ENCODE assay signal across 8 cellular contexts in the genomic region with DNA sequence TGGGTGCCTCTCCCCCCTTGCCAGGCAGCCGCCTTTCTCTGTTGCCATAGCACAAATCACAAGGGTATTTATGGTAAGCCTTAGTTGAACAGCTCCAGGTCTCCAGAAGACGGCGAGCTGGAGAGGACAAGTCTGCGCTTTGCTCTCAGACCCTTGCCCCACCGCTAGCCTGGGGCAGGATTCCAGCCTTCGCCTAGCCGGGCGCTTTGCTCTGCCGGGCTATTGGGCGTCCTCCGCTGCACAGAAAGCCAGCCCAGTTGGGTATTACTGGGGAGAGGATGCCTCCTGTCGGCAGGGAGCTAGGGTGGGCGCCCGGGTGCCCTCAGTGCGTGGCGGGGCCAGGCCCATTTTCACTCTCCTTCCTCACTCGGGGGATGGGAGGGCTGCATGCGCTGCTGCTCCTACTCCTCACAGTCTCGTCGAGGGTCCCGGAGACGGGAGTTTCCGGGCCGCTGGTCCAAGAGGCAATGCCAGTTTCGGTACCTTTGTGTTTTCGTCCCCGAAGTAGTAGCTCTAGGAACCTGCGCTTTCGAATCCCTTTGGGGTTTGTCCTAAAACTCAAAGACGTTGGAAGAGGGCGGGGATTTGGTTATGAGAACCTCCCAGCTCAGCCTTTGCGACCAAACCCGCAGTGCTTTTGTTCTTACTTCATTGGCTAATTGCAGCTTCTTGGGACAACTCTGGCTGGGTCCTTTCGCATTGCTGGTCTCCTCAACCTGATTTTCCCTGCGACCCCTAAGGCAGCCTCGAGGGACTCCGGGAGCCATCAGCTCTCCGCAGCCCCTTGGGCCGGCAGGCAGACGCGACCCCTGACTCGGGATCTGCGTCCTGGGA. TPM values are rescaled to one million over a fixed set of nuclear protein-coding genes. Genes with fewer than 3 reads are reported as not detected.
DNase-seq lines count a peak whose midpoint lies in the region; ATAC-seq and TF ChIP-seq lines count a peak whose summit lies in the region.

No MANE protein-coding gene starts in this region.

- H3K4me1 ChIP-seq in HUES48 (ENCODE audit: control insufficient read depth, insufficient read depth, low read length) (peaks cover 30% of the 10 kb centered on the region), trophoblast cell (ENCODE audit: control insufficient read depth in 1 of 2, insufficient read depth in 2 of 2, low read length in 2 of 2) (peaks cover 9 to 26% of the 10 kb centered on the region in 2 experiments)

- H3K27me3 ChIP-seq in HUES48 (ENCODE audit: control insufficient read depth, insufficient read depth, low read length) = peaks cover 96% of the 10 kb centered on the region
- H3K27me3 ChIP-seq in trophoblast cell (ENCODE audit: insufficient read depth, low read length) = peaks cover 8% of the 10 kb centered on the region

- no peak overlapping the region for H2AK5ac ChIP-seq in trophoblast cell (ENCODE audit: low read length)

- no peak overlapping the region for H2BK5ac ChIP-seq in trophoblast cell (ENCODE audit: low read depth, low read length, poor library complexity)

- H3K4me2 ChIP-seq in trophoblast cell (ENCODE audit: low read length) = peak overlapping the region; percentile 71

- H3K79me2 ChIP-seq in trophoblast cell (ENCODE audit: control insufficient read depth, insufficient read depth, low read length, poor library complexity) = peaks cover 10% of the 10 kb centered on the region

- no peak overlapping the region for H3K14ac ChIP-seq in trophoblast cell (ENCODE audit: low read length)

- H3K9me3 ChIP-seq in HUES48 (ENCODE audit: control insufficient read depth, insufficient read depth, low read length) (no peaks in the 10 kb centered on the region), trophoblast cell (ENCODE audit: insufficient read depth, low read depth, low read length) (no peaks in the 10 kb centered on the region)

- H3K27ac Mint-ChIP-seq in CD14-positive monocyte = no peak overlapping the region

- H4K8ac ChIP-seq in trophoblast cell (ENCODE audit: low read depth, low read length) = peak overlapping the region; percentile 1

- H3K27me3 Mint-ChIP-seq in CD14-positive monocyte (ENCODE audit: low read depth in 3 of 3) = peaks cover 85 to 94% (median 86%) of the 10 kb centered on the region in 3 donors

- H3K36me3 ChIP-seq in HUES48 (ENCODE audit: control insufficient read depth, insufficient read depth, low read length) = no peaks in the 10 kb centered on the region
- H3K36me3 ChIP-seq in trophoblast cell (ENCODE audit: control insufficient read depth in 1 of 2, insufficient read depth in 2 of 2, low read length in 2 of 2) = no peaks in the 10 kb centered on the region

- no peak overlapping the region for H4K91ac ChIP-seq in trophoblast cell (ENCODE audit: low read depth, low read length)

- H2BK12ac ChIP-seq in trophoblast cell (ENCODE audit: low read length) = no peak overlapping the region

- no peak overlapping the region for H3K4ac ChIP-seq in trophoblast cell (ENCODE audit: low read depth, low read length)

- H2BK120ac ChIP-seq in trophoblast cell (ENCODE audit: insufficient read depth, low read length, poor library complexity) = no peak overlapping the region

- TF ChIP-seq CTCF in CD14-positive monocyte (IDR thresholded peaks at IDR 0.05) = peak; percentile 50
- TF ChIP-seq CTCF in fibroblast of mammary gland (conservative IDR thresholded peaks at IDR 0.05; ENCODE audit: control insufficient read depth, insufficient read depth, low read depth, low read length) = peak; percentile 44

- H3K4me3 ChIP-seq in HUES48 (ENCODE audit: low read depth, low read length) (peak overlapping the region; percentile 54), fibroblast of mammary gland (ENCODE audit: control insufficient read depth, low read depth, low read length) (peak overlapping the region; percentile 48), trophoblast cell (ENCODE audit: low read depth, low read length) (peak overlapping the region; percentile 19)

- no peak overlapping the region for H3K23ac ChIP-seq in trophoblast cell (ENCODE audit: low read length)

- no peak overlapping the region for H3K9ac ChIP-seq in HUES48 (ENCODE audit: low read depth, low read length)
- no peak overlapping the region for H3K9ac ChIP-seq in trophoblast cell (ENCODE audit: low read length)

- no peak for ATAC-seq in HG03025 (IDR thresholded peaks at IDR 0.05; ENCODE audit: low FRiP score, unreplicated experiment)
- ATAC-seq in GM18907 (IDR thresholded peaks at IDR 0.05; ENCODE audit: unreplicated experiment) = no peak

- H3K9me3 Mint-ChIP-seq in CD14-positive monocyte = peaks cover 0 to 40% (median 28%) of the 10 kb centered on the region in 7 donors

- peaks cover 12% of the 10 kb centered on the region for H3K79me1 ChIP-seq in trophoblast cell (ENCODE audit: low read length)

- H3K27ac ChIP-seq in HUES48 (ENCODE audit: low read depth, low read length) (no peak overlapping the region), trophoblast cell (ENCODE audit: low read depth, low read length) (no peak overlapping the region)

- DNase-seq in CD14-positive monocyte (ENCODE audit: low spot score) = peak; percentile 48
- DNase-seq in activated CD4-positive, alpha-beta T cell treated with anti-CD3 and anti-CD28 coated beads for 48 hours = peak; percentile 60
- DNase-seq in fibroblast of mammary gland (ENCODE audit: low read depth) = peak; percentile 35
- DNase-seq in trophoblast cell = peak; percentile 50 to 70
- DNase-seq in NCI-H2029 treated with DMSO at 0.1 percent for 48 hours (lab: John Stamatoyannopoulos, UW) = no peak

- WGBS in trophoblast cell (ENCODE audit: extremely low coverage, insufficient coverage, insufficient read length) = no CpG with 5 or more reads among the region's 43 CpGs

- intact Hi-C loops in CD14-positive monocyte (cut with micrococcal nuclease) = loop anchor here (5.0 to 10.0 kb wide), 2 partner anchors 404 to 532 kb away; no protein-coding TSS in a partner anchor

- peak overlapping the region; percentile 77 to 95 for H3K4me3 Mint-ChIP-seq in CD14-positive monocyte

- H3K18ac ChIP-seq in trophoblast cell (ENCODE audit: low read length) = no peak overlapping the region

- H3K36me3 Mint-ChIP-seq in CD14-positive monocyte = peaks cover 17 to 18% of the 10 kb centered on the region in 2 donors

- peak overlapping the region; percentile 24 for H2AFZ ChIP-seq in trophoblast cell (ENCODE audit: insufficient read depth, low read length, poor library complexity)

- peaks cover 71% of the 10 kb centered on the region for H3K4me1 Mint-ChIP-seq in CD14-positive monocyte

- no peak overlapping the region for H4K12ac ChIP-seq in trophoblast cell (ENCODE audit: low read depth, low read length)

RNA-seq across cellular contexts. Expression of a gene that starts 3.6 kb away (rescaled TPM):
- not detected for polyA plus RNA-seq in CD14-positive monocyte
- polyA plus RNA-seq in trophoblast cell (2013) = 25.2 and 26.9 TPM in 2 replicates

RNA-seq across cellular contexts. Expression of a gene that starts 21.0 kb away (rescaled TPM):
- not detected for polyA plus RNA-seq in CD14-positive monocyte
- 14.1 and 14.7 TPM in 2 replicates for polyA plus RNA-seq in trophoblast cell (2013)
